27 cellular contexts compared by ENCODE assay signal in the genomic region with DNA sequence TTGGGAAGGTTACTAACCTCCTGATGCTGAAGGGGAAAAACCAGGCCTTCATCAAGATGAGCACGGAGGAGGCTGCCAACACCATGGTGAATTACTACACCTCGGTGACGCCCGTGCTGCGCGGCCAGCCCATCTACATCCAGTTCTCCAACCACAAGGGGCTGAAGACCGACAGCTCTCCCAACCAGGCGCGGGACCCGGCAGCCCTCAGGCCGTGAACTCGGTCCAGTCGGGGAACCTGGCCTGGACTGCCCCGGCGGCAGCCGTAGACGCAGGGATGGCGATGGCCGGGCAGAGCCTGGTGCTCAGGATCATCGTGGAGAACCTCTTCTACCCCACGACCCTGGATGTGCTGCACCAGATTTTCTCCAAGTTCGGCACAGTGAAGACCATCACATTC.
"Had no signal": no experiment of that assay in that cellular context is flagged by ENCODE, and none has a peak within 500 bp of the region (broad histone marks: within the 10 kb centered on the region; RNA-seq: fewer than 3 reads in every experiment).

No MANE protein-coding gene starts in this region.

- DNase-seq: hypothalamus; immature natural killer cell; kidney; left ventricle myocardium inferior; mesendoderm; naive B cell; natural killer cell; nephron progenitor cell; ovary; right lobe of liver; stimulated activated CD4-positive, alpha-beta T cell treated with anti-CD3 and anti-CD28 coated beads, Interleukin-12 subunit alpha, Interleukin-12 subunit beta, amount 100 ng/mL, for 4 hours; stimulated activated CD4-positive, alpha-beta T cell treated with anti-CD3 and anti-CD28 coated beads, Interleukin-15, amount 100 ng/mL, for 24 hours; stimulated activated CD4-positive, alpha-beta T cell treated with anti-CD3 and anti-CD28 coated beads, Interleukin-2, amount 100 ng/mL, for 24 hours; stimulated activated CD4-positive, alpha-beta T cell treated with anti-CD3 and anti-CD28 coated beads, Interleukin-4, amount 100 ng/mL, for 1 hour; stimulated activated naive B cell treated with anti-CD40 and anti-IgM and Interleukin-4, amounts not matched to agents 10 μg/mL and 1 μg/mL and 100 μg/mL, for 72 hours; stimulated activated naive CD8-positive, alpha-beta T cell treated with anti-CD3 and anti-CD28 coated beads, Interleukin-15, Interleukin-2, amounts not matched to agents 100 U/mL and 50 U/mL, for 24 hours; stomach had no signal

- H2AFZ ChIP-seq: neural progenitor cell had no signal

- H3K27me3 ChIP-seq: neural progenitor cell, ovary, right atrium auricular region, right lobe of liver, stomach, suprapubic skin, tibial nerve, upper lobe of left lung had no signal

- H3K9me3 Mint-ChIP-seq: immature natural killer cell; mesothelial cell of epicardium; naive B cell; natural killer cell; stimulated activated naive B cell treated with anti-CD40 and anti-IgM and Interleukin-4, amounts not matched to agents 10 μg/mL and 1 μg/mL and 100 μg/mL, for 72 hours had no signal

- H3K36me3 ChIP-seq: left ventricle myocardium inferior, neural progenitor cell, ovary, right atrium auricular region, right lobe of liver, stomach, suprapubic skin, tibial nerve, upper lobe of left lung had no signal

- H3K4me2 ChIP-seq: neural progenitor cell had no signal

- H3K9me3 ChIP-seq: left ventricle myocardium inferior, ovary, right atrium auricular region, right lobe of liver, stomach, suprapubic skin, tibial nerve, upper lobe of left lung had no signal

- H3K9ac ChIP-seq: neural progenitor cell had no signal

- H3K36me3 Mint-ChIP-seq: immature natural killer cell; mesothelial cell of epicardium; naive B cell; natural killer cell; stimulated activated naive B cell treated with anti-CD40 and anti-IgM and Interleukin-4, amounts not matched to agents 10 μg/mL and 1 μg/mL and 100 μg/mL, for 72 hours had no signal

- H3K27ac ChIP-seq: left ventricle myocardium inferior, neural progenitor cell, ovary, right atrium auricular region, right lobe of liver, skin epidermis, stomach, suprapubic skin, upper lobe of left lung had no signal

- H3K4me3 ChIP-seq: left ventricle myocardium inferior, lung, neural progenitor cell, ovary, right atrium auricular region, right lobe of liver, skin epidermis, stomach, suprapubic skin, tibial nerve, upper lobe of left lung had no signal

- H3K4me3 Mint-ChIP-seq: immature natural killer cell; mesothelial cell of epicardium; natural killer cell; nephron progenitor cell; neural progenitor cell; stimulated activated naive B cell treated with anti-CD40 and anti-IgM and Interleukin-4, amounts not matched to agents 10 μg/mL and 1 μg/mL and 100 μg/mL, for 72 hours had no signal

- H3K4me1 ChIP-seq: right lobe of liver had no signal

- ATAC-seq: natural killer cell; right lobe of liver; stimulated activated naive B cell treated with anti-CD40 and anti-IgM and Interleukin-4, amounts not matched to agents 10 μg/mL and 1 μg/mL and 100 μg/mL, for 72 hours; stimulated activated naive CD8-positive, alpha-beta T cell treated with anti-CD3 and anti-CD28 coated beads, Interleukin-15, Interleukin-2, amounts not matched to agents 100 U/mL and 50 U/mL, for 24 hours had no signal

- FAIRE-seq: islet of Langerhans, kidney had no signal

- H3K27me3 Mint-ChIP-seq: naive B cell; stimulated activated naive B cell treated with anti-CD40 and anti-IgM and Interleukin-4, amounts not matched to agents 10 μg/mL and 1 μg/mL and 100 μg/mL, for 72 hours had no signal

- H3K27ac Mint-ChIP-seq: immature natural killer cell; mesothelial cell of epicardium; naive B cell; natural killer cell; nephron progenitor cell; neural progenitor cell; progenitor cell of endocrine pancreas; stimulated activated naive B cell treated with anti-CD40 and anti-IgM and Interleukin-4, amounts not matched to agents 10 μg/mL and 1 μg/mL and 100 μg/mL, for 72 hours had no signal
